In genomic region chr1:44170281-44170823, GRCh38 we compare ENCODE assay signal across 1 cellular context.
TF ChIP-seq lines count a peak whose summit lies in the region.

No MANE protein-coding gene starts in this region.

TF ChIP-seq in K562, 482 proteins besides CTCF, POLR2A, EP300 and RAD21:
- TF ChIP-seq, protein P1, sequence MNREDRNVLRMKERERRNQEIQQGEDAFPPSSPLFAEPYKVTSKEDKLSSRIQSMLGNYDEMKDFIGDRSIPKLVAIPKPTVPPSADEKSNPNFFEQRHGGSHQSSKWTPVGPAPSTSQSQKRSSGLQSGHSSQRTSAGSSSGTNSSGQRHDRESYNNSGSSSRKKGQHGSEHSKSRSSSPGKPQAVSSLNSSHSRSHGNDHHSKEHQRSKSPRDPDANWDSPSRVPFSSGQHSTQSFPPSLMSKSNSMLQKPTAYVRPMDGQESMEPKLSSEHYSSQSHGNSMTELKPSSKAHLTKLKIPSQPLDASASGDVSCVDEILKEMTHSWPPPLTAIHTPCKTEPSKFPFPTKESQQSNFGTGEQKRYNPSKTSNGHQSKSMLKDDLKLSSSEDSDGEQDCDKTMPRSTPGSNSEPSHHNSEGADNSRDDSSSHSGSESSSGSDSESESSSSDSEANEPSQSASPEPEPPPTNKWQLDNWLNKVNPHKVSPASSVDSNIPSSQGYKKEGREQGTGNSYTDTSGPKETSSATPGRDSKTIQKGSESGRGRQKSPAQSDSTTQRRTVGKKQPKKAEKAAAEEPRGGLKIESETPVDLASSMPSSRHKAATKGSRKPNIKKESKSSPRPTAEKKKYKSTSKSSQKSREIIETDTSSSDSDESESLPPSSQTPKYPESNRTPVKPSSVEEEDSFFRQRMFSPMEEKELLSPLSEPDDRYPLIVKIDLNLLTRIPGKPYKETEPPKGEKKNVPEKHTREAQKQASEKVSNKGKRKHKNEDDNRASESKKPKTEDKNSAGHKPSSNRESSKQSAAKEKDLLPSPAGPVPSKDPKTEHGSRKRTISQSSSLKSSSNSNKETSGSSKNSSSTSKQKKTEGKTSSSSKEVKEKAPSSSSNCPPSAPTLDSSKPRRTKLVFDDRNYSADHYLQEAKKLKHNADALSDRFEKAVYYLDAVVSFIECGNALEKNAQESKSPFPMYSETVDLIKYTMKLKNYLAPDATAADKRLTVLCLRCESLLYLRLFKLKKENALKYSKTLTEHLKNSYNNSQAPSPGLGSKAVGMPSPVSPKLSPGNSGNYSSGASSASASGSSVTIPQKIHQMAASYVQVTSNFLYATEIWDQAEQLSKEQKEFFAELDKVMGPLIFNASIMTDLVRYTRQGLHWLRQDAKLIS (CRISPR knock-in tag; IDR thresholded peaks at IDR 0.05): no peak
- no peak for TF ChIP-seq NEUROD1 (IDR thresholded peaks at IDR 0.05; ENCODE audit: borderline replicate concordance, low read depth, low read length, partially characterized antibody)
- no peak for TF ChIP-seq RBM34 (IDR thresholded peaks at IDR 0.05; ENCODE audit: borderline replicate concordance, insufficient read depth, low read length)
- TF ChIP-seq TEAD1 (CRISPR knock-in tag; IDR thresholded peaks at IDR 0.05): no peak
- no peak for TF ChIP-seq SP1 (CRISPR knock-in tag; IDR thresholded peaks at IDR 0.05)
- no peak for TF ChIP-seq HDAC3 (IDR thresholded peaks at IDR 0.05; ENCODE audit: borderline replicate concordance, partially characterized antibody)
- no peak for TF ChIP-seq GATA2 (CRISPR knock-in tag; IDR thresholded peaks at IDR 0.05)
